8 cellular contexts compared by ENCODE assay signal in the genomic region with DNA sequence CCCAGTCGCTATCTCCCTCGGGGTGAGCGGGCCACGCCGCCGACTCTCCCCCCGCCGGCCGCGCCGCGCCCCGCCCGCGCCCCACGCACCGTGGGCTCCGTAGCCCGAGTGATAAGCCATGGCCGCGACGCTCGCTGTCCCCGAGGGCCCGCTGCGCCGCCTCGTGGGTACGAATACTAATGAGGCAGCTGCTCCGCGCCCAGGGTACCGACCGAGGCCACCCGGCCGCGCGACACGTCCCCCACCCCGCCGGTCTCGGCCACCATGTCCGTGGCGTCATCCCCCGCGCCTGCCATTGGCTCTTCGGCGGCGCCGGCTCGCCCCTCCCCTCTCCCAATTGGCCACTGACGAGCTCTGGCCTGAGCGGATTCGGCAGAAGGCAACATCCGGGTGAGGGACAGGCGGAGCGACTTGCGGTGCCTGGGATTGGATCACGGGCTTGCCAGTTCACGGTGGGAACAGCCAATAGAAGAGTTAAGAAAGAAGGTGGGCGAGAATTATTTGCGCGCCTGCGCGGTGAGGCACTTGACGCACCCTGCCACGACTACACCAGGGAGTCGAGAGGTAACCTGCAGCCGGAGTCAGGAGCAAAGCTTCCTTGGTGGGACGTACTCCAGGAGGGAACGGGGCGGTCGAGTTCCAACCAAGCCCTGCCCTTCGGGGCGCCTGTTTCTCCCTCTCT. TPM values are rescaled to one million over a fixed set of nuclear protein-coding genes. Genes with fewer than 3 reads are reported as not detected.
DNase-seq lines count a peak whose midpoint lies in the region; ATAC-seq, FAIRE-seq and TF ChIP-seq lines count a peak whose summit lies in the region.

A gene with protein sequence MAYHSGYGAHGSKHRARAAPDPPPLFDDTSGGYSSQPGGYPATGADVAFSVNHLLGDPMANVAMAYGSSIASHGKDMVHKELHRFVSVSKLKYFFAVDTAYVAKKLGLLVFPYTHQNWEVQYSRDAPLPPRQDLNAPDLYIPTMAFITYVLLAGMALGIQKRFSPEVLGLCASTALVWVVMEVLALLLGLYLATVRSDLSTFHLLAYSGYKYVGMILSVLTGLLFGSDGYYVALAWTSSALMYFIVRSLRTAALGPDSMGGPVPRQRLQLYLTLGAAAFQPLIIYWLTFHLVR (minus strand): TSS at position 278 of the 682 bp plus-strand sequence. CDS start 158 bp downstream, at position 120.

- TF ChIP-seq POLR2A in GM12892 (IDR thresholded peaks at IDR 0.05; ENCODE audit: low read depth, low read length) (peak; percentile 89), adrenal gland (IDR thresholded peaks at IDR 0.05) (peak; percentile 88 to 91), transverse colon (IDR thresholded peaks at IDR 0.05) (peak; percentile 95)

- TF ChIP-seq EP300 in transverse colon (IDR thresholded peaks at IDR 0.05; ENCODE audit: low read depth): no peak

- H3K23ac ChIP-seq in trophoblast cell (ENCODE audit: low read length): no peak within 1 kb of the TSS

- WGBS in adrenal gland, 4 donors: 0% methylated on average over 15 to 74 of the region's 74 CpGs
- no CpG with 5 or more reads among the region's 74 CpGs for WGBS in trophoblast cell (ENCODE audit: extremely low coverage, insufficient coverage, insufficient read length)
- 1% methylated on average over 45 of the region's 74 CpGs; no CpG with 5 or more reads in 1 of the 2 donors for whole genome bisulfite sequencing in transverse colon (ENCODE audit: low coverage in 1 of 2), 2 donors

- H4K12ac ChIP-seq in trophoblast cell (ENCODE audit: low read depth, low read length): peak within 1 kb of the TSS; percentile 92

- peak within 1 kb of the TSS; percentile 97 for H4K91ac ChIP-seq in trophoblast cell (ENCODE audit: low read depth, low read length)

- H3K36me3 ChIP-seq in adrenal gland (replicated peaks in 1 of 2) (no peaks in the 10 kb centered on the region), trophoblast cell (ENCODE audit: control insufficient read depth in 1 of 2, insufficient read depth in 2 of 2, low read length in 2 of 2) (peaks cover 25 to 31% of the 10 kb centered on the region in 2 experiments), transverse colon (no peaks in the 10 kb centered on the region)

- in situ Hi-C loops in transverse colon (cut with MboI; ENCODE audit: low pct_ligation_motif_present in 1 of 4, low pct_unique_long_range_greater_than_20kb in 1 of 4, low sequenced_read_pairs in 3 of 4): loop anchor here in 1 of 4 donors (10.0 kb wide), 1 partner anchor 64 kb away; no protein-coding TSS in a partner anchor

- peak; percentile 100 for DNase-seq in GM12892 (ENCODE audit: insufficient read length)
- DNase-seq in NCI-H146 (lab: John Stamatoyannopoulos, UW): peak; percentile 99
- DNase-seq in T-helper 1 cell: peak; percentile 98 to 99 (median 98)
- peak; percentile 98 to 100 (median 99) for DNase-seq in adrenal gland
- peak; percentile 99 for DNase-seq in cardiac septum (ENCODE audit: low spot score)
- peak; percentile 99 to 100 for DNase-seq in trophoblast cell
- peak; percentile 99 for DNase-seq in transverse colon

- peak within 1 kb of the TSS; percentile 62 for H2BK120ac ChIP-seq in trophoblast cell (ENCODE audit: insufficient read depth, low read length, poor library complexity)

- H3K9ac ChIP-seq in trophoblast cell (ENCODE audit: low read length): peak within 1 kb of the TSS; percentile 86

- peak within 1 kb of the TSS; percentile 97 for H3K18ac ChIP-seq in trophoblast cell (ENCODE audit: low read length)

- H3K4ac ChIP-seq in trophoblast cell (ENCODE audit: low read depth, low read length): peak within 1 kb of the TSS; percentile 86

- H3K14ac ChIP-seq in trophoblast cell (ENCODE audit: low read length): peak within 1 kb of the TSS; percentile 96

- intact Hi-C loops in adrenal gland (cut with DNase I) (loop anchor here in 1 of 2 donors (10.0 kb wide), 1 partner anchor 64 kb away; no protein-coding TSS in a partner anchor), cardiac septum (cut with DNase I) (loop anchor here (2.0 kb wide), 1 partner anchor 20 kb away; a partner anchor contains a TSS), transverse colon (cut with DNase I; ENCODE audit: low total_unique reads) (loop anchor here (10.0 kb wide), 1 partner anchor 64 kb away; no protein-coding TSS in a partner anchor)

- H3K4me2 ChIP-seq in trophoblast cell (ENCODE audit: low read length): peak within 1 kb of the TSS; percentile 97

- TF ChIP-seq CTCF in adrenal gland (IDR thresholded peaks at IDR 0.05) (peak in 1 of 6 experiments; percentile 8), transverse colon (IDR thresholded peaks at IDR 0.05) (peak in 1 of 5 experiments; percentile 4)

- H2BK12ac ChIP-seq in trophoblast cell (ENCODE audit: low read length): no peak within 1 kb of the TSS

- H3K27ac ChIP-seq in adrenal gland (peak within 1 kb of the TSS; percentile 78 to 93 (median 90)), trophoblast cell (ENCODE audit: low read depth, low read length) (peak within 1 kb of the TSS; percentile 72), transverse colon (peak within 1 kb of the TSS; percentile 92 to 97 (median 93))

- no peaks in the 10 kb centered on the region for H3K9me3 ChIP-seq in adrenal gland (replicated peaks in 1 of 3)
- peaks cover 3% of the 10 kb centered on the region for H3K9me3 ChIP-seq in trophoblast cell (ENCODE audit: insufficient read depth, low read depth, low read length)
- no peaks in the 10 kb centered on the region for H3K9me3 ChIP-seq in transverse colon

- H3K27me3 ChIP-seq in adrenal gland: peaks cover 8% of the 10 kb centered on the region
- peaks cover 20% of the 10 kb centered on the region for H3K27me3 ChIP-seq in trophoblast cell (ENCODE audit: insufficient read depth, low read length)
- peaks cover 33% of the 10 kb centered on the region for H3K27me3 ChIP-seq in transverse colon

- H2BK5ac ChIP-seq in trophoblast cell (ENCODE audit: low read depth, low read length, poor library complexity): peak within 1 kb of the TSS; percentile 85

- peaks cover 10% of the 10 kb centered on the region for H3K79me2 ChIP-seq in trophoblast cell (ENCODE audit: control insufficient read depth, insufficient read depth, low read length, poor library complexity)

- peaks cover 8% of the 10 kb centered on the region for H3K79me1 ChIP-seq in trophoblast cell (ENCODE audit: low read length)

- peak within 1 kb of the TSS; percentile 94 for H2AFZ ChIP-seq in trophoblast cell (ENCODE audit: insufficient read depth, low read length, poor library complexity)

- H3K4me3 ChIP-seq in adrenal gland: peak within 1 kb of the TSS; percentile 33 to 74 (median 66)
- peak within 1 kb of the TSS; percentile 84 for H3K4me3 ChIP-seq in trophoblast cell (ENCODE audit: low read depth, low read length)
- peak within 1 kb of the TSS; percentile 72 to 98 (median 78) for H3K4me3 ChIP-seq in transverse colon

- peak; percentile 100 for FAIRE-seq in GM12892 (lab: Jason Lieb, UNC)

- peak within 1 kb of the TSS; percentile 98 for H4K8ac ChIP-seq in trophoblast cell (ENCODE audit: low read depth, low read length)

- peak within 1 kb of the TSS; percentile 43 for H2AK5ac ChIP-seq in trophoblast cell (ENCODE audit: low read length)

- peak; percentile 92 for ATAC-seq in HG02852 (IDR thresholded peaks at IDR 0.05; ENCODE audit: unreplicated experiment)

- H3K4me1 ChIP-seq in adrenal gland (replicated peaks in 1 of 2) (peaks cover 12 to 40% of the 10 kb centered on the region in 2 donors), trophoblast cell (ENCODE audit: control insufficient read depth in 1 of 2, insufficient read depth in 2 of 2, low read length in 2 of 2) (peaks cover 12 to 15% of the 10 kb centered on the region in 2 experiments), transverse colon (peaks cover 19 to 38% (median 29%) of the 10 kb centered on the region in 4 donors)

RNA-seq across cellular contexts. Expression of the gene that starts here (rescaled TPM):
- polyA plus RNA-seq in GM12892 (2012; ENCODE audit: missing spikeins): 25.8 TPM
- 100 to 1,000 TPM in 4 of 8 donors, 10 to 100 TPM in 4; 69.7 to 154 (median 97.1) TPM for total RNA-seq in adrenal gland
- polyA plus RNA-seq in adrenal gland: 100 to 1,000 TPM in 2 of 3 donors, 10 to 100 TPM in 1; 97.9 to 129 (median 104) TPM
- total RNA-seq in cardiac septum: 74.0 TPM
- polyA plus RNA-seq in trophoblast cell (2013): 225 and 238 TPM in 2 replicates
- total RNA-seq in transverse colon: 10 to 100 TPM; 60.6 to 99.7 (median 72.3) TPM

Comparison
In these comparisons a context has a peak if more than half of its experiments do, and no peak if none do; other contexts are left out.
1. Peak in every context shown above with its lines: DNase-seq, ATAC-seq, H3K4me3 ChIP-seq and H3K27ac ChIP-seq.